1 cellular context compared by ENCODE assay signal in the genomic region with DNA sequence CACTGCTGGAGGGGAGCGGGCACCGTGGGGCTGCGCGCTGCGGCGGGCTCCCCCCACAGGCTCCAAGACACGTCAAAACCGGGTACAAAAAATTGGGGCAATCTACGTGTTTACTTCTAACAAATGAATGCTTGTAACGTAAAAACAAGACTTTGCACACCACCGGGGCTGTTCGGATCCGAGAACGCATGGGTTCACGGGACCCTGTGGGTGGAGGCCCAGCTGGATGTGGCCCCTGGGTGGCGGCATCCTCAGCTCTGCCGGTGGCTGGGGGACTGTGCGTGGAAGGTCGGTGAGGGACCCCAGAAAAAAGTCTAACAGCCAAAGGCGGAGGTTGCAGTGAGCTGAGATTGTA.
TF ChIP-seq lines count a peak whose summit lies in the region.

No MANE protein-coding gene starts in this region.

TF ChIP-seq in HepG2, 621 proteins besides CTCF, POLR2A, EP300 and RAD21:
- TF ChIP-seq HOXA7 (CRISPR knock-in tag; IDR thresholded peaks at IDR 0.05) (no peak), SRSF4 (IDR thresholded peaks at IDR 0.05; ENCODE audit: low read depth, low read length, poor library complexity, severe bottlenecking) (no peak), ZNF563 (CRISPR knock-in tag; IDR thresholded peaks at IDR 0.05) (0 out of 2 replicates have a peak, but pooled peaks have one; percentile 2), ZSCAN29 (CRISPR knock-in tag; conservative IDR thresholded peaks at IDR 0.05) (no peak), SRY (CRISPR knock-in tag; IDR thresholded peaks at IDR 0.05) (no peak), ZBTB3 (CRISPR knock-in tag; IDR thresholded peaks at IDR 0.05; ENCODE audit: borderline replicate concordance, low read depth) (no peak)
- TF ChIP-seq, protein P1, sequence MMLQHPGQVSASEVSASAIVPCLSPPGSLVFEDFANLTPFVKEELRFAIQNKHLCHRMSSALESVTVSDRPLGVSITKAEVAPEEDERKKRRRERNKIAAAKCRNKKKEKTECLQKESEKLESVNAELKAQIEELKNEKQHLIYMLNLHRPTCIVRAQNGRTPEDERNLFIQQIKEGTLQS (CRISPR knock-in tag; IDR thresholded peaks at IDR 0.05), result no peak
- TF ChIP-seq, protein P2, sequence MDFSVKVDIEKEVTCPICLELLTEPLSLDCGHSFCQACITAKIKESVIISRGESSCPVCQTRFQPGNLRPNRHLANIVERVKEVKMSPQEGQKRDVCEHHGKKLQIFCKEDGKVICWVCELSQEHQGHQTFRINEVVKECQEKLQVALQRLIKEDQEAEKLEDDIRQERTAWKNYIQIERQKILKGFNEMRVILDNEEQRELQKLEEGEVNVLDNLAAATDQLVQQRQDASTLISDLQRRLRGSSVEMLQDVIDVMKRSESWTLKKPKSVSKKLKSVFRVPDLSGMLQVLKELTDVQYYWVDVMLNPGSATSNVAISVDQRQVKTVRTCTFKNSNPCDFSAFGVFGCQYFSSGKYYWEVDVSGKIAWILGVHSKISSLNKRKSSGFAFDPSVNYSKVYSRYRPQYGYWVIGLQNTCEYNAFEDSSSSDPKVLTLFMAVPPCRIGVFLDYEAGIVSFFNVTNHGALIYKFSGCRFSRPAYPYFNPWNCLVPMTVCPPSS (IDR thresholded peaks at IDR 0.05), result no peak
- TF ChIP-seq, protein P3, sequence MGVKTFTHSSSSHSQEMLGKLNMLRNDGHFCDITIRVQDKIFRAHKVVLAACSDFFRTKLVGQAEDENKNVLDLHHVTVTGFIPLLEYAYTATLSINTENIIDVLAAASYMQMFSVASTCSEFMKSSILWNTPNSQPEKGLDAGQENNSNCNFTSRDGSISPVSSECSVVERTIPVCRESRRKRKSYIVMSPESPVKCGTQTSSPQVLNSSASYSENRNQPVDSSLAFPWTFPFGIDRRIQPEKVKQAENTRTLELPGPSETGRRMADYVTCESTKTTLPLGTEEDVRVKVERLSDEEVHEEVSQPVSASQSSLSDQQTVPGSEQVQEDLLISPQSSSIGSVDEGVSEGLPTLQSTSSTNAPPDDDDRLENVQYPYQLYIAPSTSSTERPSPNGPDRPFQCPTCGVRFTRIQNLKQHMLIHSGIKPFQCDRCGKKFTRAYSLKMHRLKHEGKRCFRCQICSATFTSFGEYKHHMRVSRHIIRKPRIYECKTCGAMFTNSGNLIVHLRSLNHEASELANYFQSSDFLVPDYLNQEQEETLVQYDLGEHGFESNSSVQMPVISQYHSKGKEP (CRISPR knock-in tag; IDR thresholded peaks at IDR 0.05), result no peak
